In the genomic region with DNA sequence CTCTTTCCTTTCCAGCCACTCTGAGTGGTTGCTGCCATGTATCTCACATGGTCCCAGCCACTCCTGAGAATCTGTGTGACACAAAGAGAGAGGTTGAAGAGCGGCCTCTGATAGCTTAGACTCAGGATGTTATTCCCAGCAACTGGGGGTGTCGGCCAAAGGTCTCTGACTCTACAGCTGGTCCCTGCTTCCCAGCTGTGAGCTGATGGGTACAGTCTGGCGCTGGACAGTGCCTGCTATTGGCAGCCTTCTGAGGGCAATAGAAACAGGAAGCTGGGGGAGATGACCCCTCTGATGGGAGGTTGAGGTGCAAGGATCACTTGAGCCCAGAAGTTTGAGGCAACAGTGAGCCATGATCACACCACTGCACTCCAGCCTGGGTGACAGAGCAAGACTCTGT, we compare ENCODE assay signal across 17 cellular contexts.
"Had no signal": no experiment of that assay in that cellular context is flagged by ENCODE, and none has a peak within 500 bp of the region (broad histone marks: within the 10 kb centered on the region; RNA-seq: fewer than 3 reads in every experiment).

No MANE protein-coding gene starts in this region.

- H3K27me3 Mint-ChIP-seq: activated naive CD8-positive, alpha-beta T cell treated with anti-CD3 and anti-CD28 coated beads, Interleukin-2, amount 50 U/mL, for 24 hours; T-cell had no signal

- H3K27ac ChIP-seq: cardiac muscle cell, foreskin keratinocyte, psoas muscle had no signal

- H3K4me1 ChIP-seq: foreskin keratinocyte, psoas muscle had no signal

- ATAC-seq: activated CD8-positive, alpha-beta T cell treated with anti-CD3 and anti-CD28 coated beads, Interleukin-2, amount 10 ng/mL, durations not matched to agents 7 days and 5 days; activated naive CD8-positive, alpha-beta T cell treated with anti-CD3 and anti-CD28 coated beads, Interleukin-2, amount 50 U/mL, for 24 hours; foreskin keratinocyte; naive thymus-derived CD4-positive, alpha-beta T cell; stimulated activated naive CD8-positive, alpha-beta T cell treated with anti-CD3 and anti-CD28 coated beads, Interleukin-15, Interleukin-2, amounts not matched to agents 100 U/mL and 50 U/mL, for 24 hours; T-cell had no signal

- DNase-seq: activated CD4-positive, alpha-beta T cell treated with anti-CD3 and anti-CD28 coated beads for 1 hour; activated CD4-positive, alpha-beta T cell treated with anti-CD3 and anti-CD28 coated beads, Interleukin-2, amount 50 U/mL, for 1 hour; activated CD8-positive, alpha-beta T cell treated with anti-CD3 and anti-CD28 coated beads, Interleukin-2, amount 10 ng/mL, durations not matched to agents 7 days and 5 days; activated gamma-delta T cell; activated naive CD4-positive, alpha-beta T cell treated with anti-CD3 and anti-CD28 coated beads, Interleukin-2, amount 50 U/mL, for 16 hours; activated naive CD8-positive, alpha-beta T cell treated with anti-CD3 and anti-CD28 coated beads, Interleukin-2, amount 50 U/mL, for 24 hours; foreskin keratinocyte; kidney glomerular epithelial cell; naive thymus-derived CD4-positive, alpha-beta T cell; psoas muscle; right cardiac atrium; stimulated activated CD4-positive, alpha-beta T cell treated with anti-CD3 and anti-CD28 coated beads, Interleukin-4, amount 100 ng/mL, for 24 hours; stimulated activated naive CD8-positive, alpha-beta T cell treated with anti-CD3 and anti-CD28 coated beads, Interleukin-15, Interleukin-2, amounts not matched to agents 100 U/mL and 50 U/mL, for 24 hours; T-cell had no signal

- H3K9me3 ChIP-seq: psoas muscle had no signal

- H3K9me3 Mint-ChIP-seq: activated naive CD8-positive, alpha-beta T cell treated with anti-CD3 and anti-CD28 coated beads, Interleukin-2, amount 50 U/mL, for 24 hours; activated T-helper 1 cell treated with anti-CD3 and anti-CD28 coated beads, Interleukin-12 subunit alpha, Interleukin-12 subunit beta, Interleukin-2, Interleukin-4 antibody, amounts not matched to agents 30 ng/mL and 10 ng/mL and 1 ng/mL, durations not matched to agents 14 hours and 24 hours and 36 hours; naive thymus-derived CD4-positive, alpha-beta T cell; T-cell; T-helper 2 cell treated with Interferon-gamma antibody and Interleukin-4, amounts not matched to agents 5 μg/mL and 100 μg/mL, for 36 hours had no signal

- H3K4me3 ChIP-seq: cardiac muscle cell, psoas muscle had no signal

- H3K36me3 ChIP-seq: cardiac muscle cell had no signal

- H3K4me3 Mint-ChIP-seq: activated CD8-positive, alpha-beta T cell treated with anti-CD3 and anti-CD28 coated beads, Interleukin-2, amount 10 ng/mL, durations not matched to agents 7 days and 5 days; activated naive CD8-positive, alpha-beta T cell treated with anti-CD3 and anti-CD28 coated beads, Interleukin-2, amount 50 U/mL, for 24 hours; activated T-helper 1 cell treated with anti-CD3 and anti-CD28 coated beads, Interleukin-12 subunit alpha, Interleukin-12 subunit beta, Interleukin-2, Interleukin-4 antibody, amounts not matched to agents 30 ng/mL and 10 ng/mL and 1 ng/mL, durations not matched to agents 14 hours and 24 hours and 36 hours; naive thymus-derived CD4-positive, alpha-beta T cell; T-cell; T-helper 2 cell treated with Interferon-gamma antibody and Interleukin-4, amounts not matched to agents 5 μg/mL and 100 μg/mL, for 36 hours had no signal

- H3K27ac Mint-ChIP-seq: activated CD8-positive, alpha-beta T cell treated with anti-CD3 and anti-CD28 coated beads, Interleukin-2, amount 10 ng/mL, durations not matched to agents 7 days and 5 days; activated naive CD8-positive, alpha-beta T cell treated with anti-CD3 and anti-CD28 coated beads, Interleukin-2, amount 50 U/mL, for 24 hours; activated T-helper 1 cell treated with anti-CD3 and anti-CD28 coated beads, Interleukin-12 subunit alpha, Interleukin-12 subunit beta, Interleukin-2, Interleukin-4 antibody, amounts not matched to agents 30 ng/mL and 10 ng/mL and 1 ng/mL, durations not matched to agents 14 hours and 24 hours and 36 hours; T-cell; T-helper 2 cell treated with Interferon-gamma antibody and Interleukin-4, amounts not matched to agents 5 μg/mL and 100 μg/mL, for 36 hours had no signal
